16 cellular contexts compared by ENCODE assay signal in genomic region chr16:11090947-11091785, GRCh38.
DNase-seq lines count a peak whose midpoint lies in the region; ATAC-seq and TF ChIP-seq lines count a peak whose summit lies in the region.
"Had no signal": no experiment of that assay in that cellular context is flagged by ENCODE, and none has a peak within 500 bp of the region (broad histone marks: within the 10 kb centered on the region; RNA-seq: fewer than 3 reads in every experiment).

No MANE protein-coding gene starts in this region.

- TF ChIP-seq EP300 in transverse colon (IDR thresholded peaks at IDR 0.05; ENCODE audit: low read depth), result no peak

- no peak for TF ChIP-seq POLR2A in transverse colon (IDR thresholded peaks at IDR 0.05)

- peaks cover 38% of the 10 kb centered on the region for H3K36me3 ChIP-seq in BLaER1
- no peaks in the 10 kb centered on the region for H3K36me3 ChIP-seq in hepatocyte (replicated peaks; ENCODE audit: insufficient read depth, low read depth)
- no peaks in the 10 kb centered on the region for H3K36me3 ChIP-seq in transverse colon
- H3K36me3 ChIP-seq: BE2C had no signal

- no peak for TF ChIP-seq CTCF in hepatocyte (IDR thresholded peaks at IDR 0.05; ENCODE audit: poor library complexity)
- TF ChIP-seq CTCF in transverse colon (IDR thresholded peaks at IDR 0.05), result no peak

- ATAC-seq in GM21381 (IDR thresholded peaks at IDR 0.05; ENCODE audit: unreplicated experiment) (no peak), HG03469 (IDR thresholded peaks at IDR 0.05; ENCODE audit: unreplicated experiment) (no peak)

- H3K9ac ChIP-seq in BLaER1, result no peak overlapping the region
- H3K9ac ChIP-seq: SK-N-SH had no signal

- no peak overlapping the region for H3K27ac ChIP-seq in BLaER1
- peak overlapping the region; percentile 90 for H3K27ac ChIP-seq in hepatocyte
- H3K27ac ChIP-seq in transverse colon, result peak overlapping the region in 2 of 4 donors; percentile 34 to 76

- H4K20me1 ChIP-seq in BLaER1, result no peaks in the 10 kb centered on the region
- H4K20me1 ChIP-seq in hepatocyte (ENCODE audit: insufficient read depth, poor library complexity, severe bottlenecking), result no peaks in the 10 kb centered on the region

- no peaks in the 10 kb centered on the region for H3K79me2 ChIP-seq in hepatocyte

- H3K4me3 Mint-ChIP-seq in activated CD4-positive, alpha-beta memory T cell treated with anti-CD3 and anti-CD28 coated beads for 36 hours, result no peak overlapping the region
- H3K4me3 Mint-ChIP-seq: mesothelial cell of epicardium had no signal

- H3K27me3 ChIP-seq in BLaER1 (no peaks in the 10 kb centered on the region), hepatocyte (no peaks in the 10 kb centered on the region), transverse colon (no peaks in the 10 kb centered on the region)
- H3K27me3 ChIP-seq: BE2C had no signal

- peaks cover 8% of the 10 kb centered on the region for H3K36me3 Mint-ChIP-seq in activated CD4-positive, alpha-beta memory T cell treated with anti-CD3 and anti-CD28 coated beads for 36 hours

- peaks cover 82% of the 10 kb centered on the region for H3K4me1 ChIP-seq in BLaER1
- peaks cover 52% of the 10 kb centered on the region for H3K4me1 ChIP-seq in hepatocyte (ENCODE audit: insufficient read depth)
- H3K4me1 ChIP-seq in transverse colon, result peaks cover 29 to 42% (median 29%) of the 10 kb centered on the region in 4 donors

- H3K4me1 Mint-ChIP-seq in activated CD4-positive, alpha-beta memory T cell treated with anti-CD3 and anti-CD28 coated beads for 36 hours (ENCODE audit: low read depth), result peaks cover 86% of the 10 kb centered on the region

- CTCF ChIA-PET in activated CD4-positive, alpha-beta memory T cell treated with anti-CD3 and anti-CD28 coated beads for 36 hours (lab: Charles Lee), result interaction anchor here (1.2 to 5.0 kb wide), 4 partner anchors 8 to 126 kb away, joined by 3 to 23 read pairs (median 11); no protein-coding TSS in a partner anchor

- H3K9me3 ChIP-seq in BLaER1 (no peaks in the 10 kb centered on the region), hepatocyte (ENCODE audit: low read depth) (no peaks in the 10 kb centered on the region), transverse colon (no peaks in the 10 kb centered on the region)
- H3K9me3 ChIP-seq: BE2C, SK-N-SH had no signal

- in situ Hi-C loops in transverse colon (cut with MboI; ENCODE audit: low pct_ligation_motif_present in 1 of 4, low pct_unique_long_range_greater_than_20kb in 1 of 4, low sequenced_read_pairs in 3 of 4), result no loop called here

- peak overlapping the region; percentile 98 for H3K27ac Mint-ChIP-seq in activated CD4-positive, alpha-beta memory T cell treated with anti-CD3 and anti-CD28 coated beads for 36 hours
- H3K27ac Mint-ChIP-seq: IgD-negative memory B cell had no signal

- POLR2A ChIA-PET in activated CD4-positive, alpha-beta memory T cell treated with anti-CD3 and anti-CD28 coated beads for 36 hours (lab: Charles Lee), result interaction anchor here (0.7 to 1.3 kb wide), 7 partner anchors 9 to 164 kb away, joined by 3 to 7 read pairs (median 4); no protein-coding TSS in a partner anchor

- no peaks in the 10 kb centered on the region for H3K27me3 Mint-ChIP-seq in activated CD4-positive, alpha-beta memory T cell treated with anti-CD3 and anti-CD28 coated beads for 36 hours
- H3K27me3 Mint-ChIP-seq: IgD-negative memory B cell had no signal

- H3K4me2 ChIP-seq in BLaER1 (peak overlapping the region; percentile 86), hepatocyte (no peak overlapping the region)
- H3K4me2 ChIP-seq: SK-N-SH had no signal

- H3K9me3 Mint-ChIP-seq in activated CD4-positive, alpha-beta memory T cell treated with anti-CD3 and anti-CD28 coated beads for 36 hours, result no peaks in the 10 kb centered on the region
- H3K9me3 Mint-ChIP-seq: IgD-negative memory B cell, mesothelial cell of epicardium had no signal

- no peak overlapping the region for H3K4me3 ChIP-seq in BLaER1
- no peak overlapping the region for H3K4me3 ChIP-seq in hepatocyte
- no peak overlapping the region for H3K4me3 ChIP-seq in transverse colon

- no peak overlapping the region for H2AFZ ChIP-seq in hepatocyte

- DNase-seq in GDM1 (lab: John Stamatoyannopoulos, UW) (peak; percentile 53), hepatocyte (ENCODE audit: low spot score) (no peak), transverse colon (no peak)
- DNase-seq in activated CD4-positive, alpha-beta memory T cell treated with anti-CD3 and anti-CD28 coated beads for 36 hours, result peak; percentile 78
- DNase-seq: activated effector memory CD4-positive, alpha-beta T cell treated with anti-CD3 and anti-CD28 coated beads, Interleukin-2, amount 50 U/mL, for 16 hours; BE2C; DMS153; GOT3; NCI-H146; nucleus accumbens; SK-N-SH had no signal

- intact Hi-C loops in activated CD4-positive, alpha-beta memory T cell treated with anti-CD3 and anti-CD28 coated beads for 36 hours (cut with micrococcal nuclease), result loop anchor here (10.0 kb wide), 1 partner anchor 216 kb away; the partner anchor contains the start of gene CIITA
- intact Hi-C loops in transverse colon (cut with DNase I; ENCODE audit: low total_unique reads), result no loop called here

- WGBS in hepatocyte (ENCODE audit: low lambda C conversion rate, missing lambda C conversion rate), result 75% methylated on average over 16 of the region's 16 CpGs
- 84 to 96% methylated on average over 4 to 16 of the region's 16 CpGs for WGBS in transverse colon (ENCODE audit: low coverage in 1 of 2), 2 donors

- H3K9me2 ChIP-seq in hepatocyte (replicated peaks; ENCODE audit: insufficient read depth), result no peaks in the 10 kb centered on the region
- H3K9me2 ChIP-seq: SK-N-SH had no signal

Comparison
In these comparisons a context has a peak if more than half of its experiments do, and no peak if none do; other contexts are left out.
1. DNase-seq: peak in GDM1 (single experiment) and activated CD4-positive, alpha-beta memory T cell treated with anti-CD3 and anti-CD28 coated beads for 36 hours (single experiment); none in hepatocyte (single experiment) and transverse colon (single experiment).